ENCODE assay signal across 8 cellular contexts in the genomic region with DNA sequence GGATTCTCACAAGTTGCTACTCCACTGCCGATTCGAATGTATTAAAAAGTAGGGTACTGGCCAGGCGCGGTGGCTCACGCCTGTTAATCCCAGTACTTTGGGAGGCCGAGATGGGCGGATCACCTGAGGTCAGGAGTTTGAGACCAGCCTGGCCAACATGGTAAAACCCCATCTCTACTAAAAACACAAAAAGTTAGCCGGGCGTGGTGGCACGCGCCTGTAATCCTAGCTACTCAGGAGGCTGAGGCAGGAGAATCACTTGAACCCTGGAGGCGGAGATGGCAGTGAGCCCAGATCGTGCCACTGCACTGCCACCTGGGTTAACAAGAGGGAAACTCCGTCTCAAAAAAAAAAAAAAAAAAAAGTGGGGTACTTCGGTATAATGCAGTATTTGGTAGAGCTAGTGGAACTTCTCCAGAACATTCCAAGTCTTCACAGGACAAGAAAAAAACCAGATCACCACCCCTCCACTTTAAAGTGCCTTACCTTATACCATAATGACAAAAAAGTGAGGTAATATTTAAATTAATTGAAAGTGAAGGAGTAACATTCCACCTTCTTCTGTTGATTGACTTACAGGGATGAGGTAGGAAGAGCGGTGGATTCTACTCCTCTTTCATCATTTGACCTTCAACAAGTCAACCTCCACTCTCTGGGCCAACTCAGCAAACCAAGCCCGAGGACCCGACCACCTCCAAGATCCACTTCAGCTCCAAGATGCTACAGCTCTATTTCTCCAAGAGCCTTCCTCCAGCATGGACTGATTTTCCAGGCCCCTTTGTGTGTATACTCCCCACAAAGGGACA. TPM values are rescaled to one million over a fixed set of nuclear protein-coding genes. Genes with fewer than 3 reads are reported as not detected.
A peak's percentile ranks its signal among the peaks of the same experiment; 100 is the strongest.
DNase-seq lines count a peak whose midpoint lies in the region; ATAC-seq and TF ChIP-seq lines count a peak whose summit lies in the region.

No MANE protein-coding gene starts in this region.

- H3K27me3 ChIP-seq in sigmoid colon, result no peaks in the 10 kb centered on the region

- H3K4me3 ChIP-seq in fibroblast of villous mesenchyme (ENCODE audit: low read depth, low read length) (peak overlapping the region; percentile 73), sigmoid colon (peak overlapping the region in 3 of 4 donors; percentile 88 to 97 (median 95))

- 63 to 65% methylated on average over 18 of the region's 18 CpGs for WGBS in sigmoid colon, 2 donors

- H3K27ac Mint-ChIP-seq in activated CD4-positive, alpha-beta memory T cell treated with anti-CD3 and anti-CD28 coated beads, Interleukin-2, amount 10 ng/mL, durations not matched to agents 7 days and 5 days, result peak overlapping the region; percentile 87

- peak overlapping the region; percentile 86 to 99 (median 93) for H3K27ac ChIP-seq in sigmoid colon

- no peaks in the 10 kb centered on the region for H3K27me3 Mint-ChIP-seq in activated CD4-positive, alpha-beta memory T cell treated with anti-CD3 and anti-CD28 coated beads, Interleukin-2, amount 10 ng/mL, durations not matched to agents 7 days and 5 days

- ATAC-seq in activated CD4-positive, CD25-positive, alpha-beta regulatory T cell treated with anti-CD3 and anti-CD28 coated beads, Interleukin-2, amount 50 U/mL, for 24 hours, result no peak
- no peak for ATAC-seq in HG03175 (IDR thresholded peaks at IDR 0.05; ENCODE audit: unreplicated experiment)
- ATAC-seq in HG03139 (IDR thresholded peaks at IDR 0.05; ENCODE audit: unreplicated experiment), result no peak

- CTCF ChIA-PET in activated CD4-positive, alpha-beta memory T cell treated with anti-CD3 and anti-CD28 coated beads, Interleukin-2, amount 10 ng/mL, durations not matched to agents 7 days and 5 days (lab: Charles Lee), result interaction anchor here (0.7 to 2.4 kb wide), 9 partner anchors 35 to 331 kb away, joined by 3 to 7 read pairs (median 5); a partner anchor contains a TSS

- TF ChIP-seq POLR2A in sigmoid colon (IDR thresholded peaks at IDR 0.05), result no peak

- DNase-seq in activated CD4-positive, CD25-positive, alpha-beta regulatory T cell treated with anti-CD3 and anti-CD28 coated beads, Interleukin-2, amount 50 U/mL, for 72 hours, result peak; percentile 25
- DNase-seq in activated CD4-positive, alpha-beta memory T cell treated with anti-CD3 and anti-CD28 coated beads, Interleukin-2, amount 10 ng/mL, durations not matched to agents 7 days and 5 days, result peak; percentile 38
- DNase-seq in fibroblast of villous mesenchyme (ENCODE audit: low read depth) (no peak), sigmoid colon (no peak), GOT3 (lab: John Stamatoyannopoulos, UW) (no peak)

- no peaks in the 10 kb centered on the region for H3K9me3 ChIP-seq in sigmoid colon

- no peaks in the 10 kb centered on the region for H3K9me3 Mint-ChIP-seq in activated CD4-positive, alpha-beta memory T cell treated with anti-CD3 and anti-CD28 coated beads, Interleukin-2, amount 10 ng/mL, durations not matched to agents 7 days and 5 days

- intact Hi-C loops in sigmoid colon (cut with DNase I), result loop anchor here (5.0 kb wide), 1 partner anchor 162 kb away; a partner anchor contains a TSS

- H3K4me3 Mint-ChIP-seq in activated CD4-positive, alpha-beta memory T cell treated with anti-CD3 and anti-CD28 coated beads, Interleukin-2, amount 10 ng/mL, durations not matched to agents 7 days and 5 days, result peak overlapping the region; percentile 92

- H3K4me1 Mint-ChIP-seq in activated CD4-positive, alpha-beta memory T cell treated with anti-CD3 and anti-CD28 coated beads, Interleukin-2, amount 10 ng/mL, durations not matched to agents 7 days and 5 days, result peaks cover 49% of the 10 kb centered on the region

- H3K36me3 ChIP-seq in sigmoid colon, result peaks cover 0 to 26% (median 3%) of the 10 kb centered on the region in 4 donors

- TF ChIP-seq CTCF in fibroblast of villous mesenchyme (IDR thresholded peaks at IDR 0.05; ENCODE audit: insufficient read depth, low read depth, low read length) (no peak), sigmoid colon (IDR thresholded peaks at IDR 0.05) (no peak)

- H3K4me1 ChIP-seq in sigmoid colon, result peaks cover 0 to 64% (median 47%) of the 10 kb centered on the region in 4 donors

- POLR2A ChIA-PET in activated CD4-positive, alpha-beta memory T cell treated with anti-CD3 and anti-CD28 coated beads, Interleukin-2, amount 10 ng/mL, durations not matched to agents 7 days and 5 days (lab: Charles Lee), result interaction anchor here (0.9 to 5.4 kb wide), 8 partner anchors 11 to 67 kb away, joined by 3 to 100 read pairs (median 19); a partner anchor contains a TSS

- peaks cover 47% of the 10 kb centered on the region for H3K36me3 Mint-ChIP-seq in activated CD4-positive, alpha-beta memory T cell treated with anti-CD3 and anti-CD28 coated beads, Interleukin-2, amount 10 ng/mL, durations not matched to agents 7 days and 5 days (ENCODE audit: low read depth)

- TF ChIP-seq EP300 in sigmoid colon (IDR thresholded peaks at IDR 0.05), result no peak

RNA-seq across cellular contexts. Expression of a gene that starts 2.0 kb away (rescaled TPM):
- 10 to 100 TPM; 84.5 to 86.2 TPM for total RNA-seq in activated CD4-positive, alpha-beta memory T cell treated with anti-CD3 and anti-CD28 coated beads, Interleukin-2, amount 10 ng/mL, durations not matched to agents 7 days and 5 days
- total RNA-seq in fibroblast of villous mesenchyme (57.0 and 64.3 TPM in 2 replicates), sigmoid colon (10 to 100 TPM; 47.2 to 67.3 (median 53.5) TPM)
- polyA plus RNA-seq in sigmoid colon, result 10 to 100 TPM; 13.8 to 33.4 (median 17.1) TPM

RNA-seq across cellular contexts. Expression of a gene that starts 37.4 kb away (rescaled TPM):
- 10 to 100 TPM; 68.9 to 71.6 TPM for total RNA-seq in activated CD4-positive, alpha-beta memory T cell treated with anti-CD3 and anti-CD28 coated beads, Interleukin-2, amount 10 ng/mL, durations not matched to agents 7 days and 5 days
- total RNA-seq in fibroblast of villous mesenchyme (27.2 and 30.3 TPM in 2 replicates), sigmoid colon (100 to 1,000 TPM; 113 to 155 (median 129) TPM)
- 100 to 1,000 TPM in 1 of 3 donors, 10 to 100 TPM in 2; 58.1 to 114 (median 95.7) TPM for polyA plus RNA-seq in sigmoid colon

RNA-seq across cellular contexts. Expression of a gene that starts 58.3 kb away (rescaled TPM):
- total RNA-seq in activated CD4-positive, alpha-beta memory T cell treated with anti-CD3 and anti-CD28 coated beads, Interleukin-2, amount 10 ng/mL, durations not matched to agents 7 days and 5 days, result 10 to 100 TPM; 27.1 to 29.0 TPM
- total RNA-seq in fibroblast of villous mesenchyme (64.4 and 68.7 TPM in 2 replicates), sigmoid colon (10 to 100 TPM; 17.1 to 29.6 (median 26.9) TPM)
- 10 to 100 TPM in 1 of 3 donors, 1 to 10 TPM in 2; 5.4 to 28.2 (median 6.2) TPM for polyA plus RNA-seq in sigmoid colon

Comparison
In these comparisons a context has a peak if more than half of its experiments do, and no peak if none do; other contexts are left out.
1. DNase-seq: peak in activated CD4-positive, CD25-positive, alpha-beta regulatory T cell treated with anti-CD3 and anti-CD28 coated beads, Interleukin-2, amount 50 U/mL, for 72 hours (single experiment) and activated CD4-positive, alpha-beta memory T cell treated with anti-CD3 and anti-CD28 coated beads, Interleukin-2, amount 10 ng/mL, durations not matched to agents 7 days and 5 days (single experiment); none in fibroblast of villous mesenchyme (single experiment), sigmoid colon (single experiment) and GOT3 (single experiment).